2 cellular contexts compared by ENCODE assay signal in genomic region chr10:97538839-97539238, GRCh38.
TF ChIP-seq lines count a peak whose summit lies in the region.

No MANE protein-coding gene starts in this region.

TF ChIP-seq in SK-N-SH, 30 proteins besides CTCF, POLR2A, EP300 and RAD21:
- TF ChIP-seq TAF1 (IDR thresholded peaks at IDR 0.05; ENCODE audit: borderline replicate concordance, low read depth, low read length) (no peak), YY1 (IDR thresholded peaks at IDR 0.05; ENCODE audit: low read depth) (no peak), RXRA (IDR thresholded peaks at IDR 0.05; ENCODE audit: borderline replicate concordance, low read depth) (no peak), FOSL2 (IDR thresholded peaks at IDR 0.05; ENCODE audit: borderline replicate concordance, low read depth) (no peak), REST (IDR thresholded peaks at IDR 0.05; ENCODE audit: low read depth, low read length) (no peak), MAX (IDR thresholded peaks at IDR 0.05; ENCODE audit: low read depth) (no peak), SIN3A (IDR thresholded peaks at IDR 0.05; ENCODE audit: borderline replicate concordance, low read depth, low read length) (no peak), NFIC (IDR thresholded peaks at IDR 0.05; ENCODE audit: borderline replicate concordance) (no peak), EZH2phosphoT487 (IDR thresholded peaks at IDR 0.05; ENCODE audit: borderline replicate concordance, low read depth) (no peak)
TF ChIP-seq in SK-N-SH: peak in this region for 0.

TF ChIP-seq in SK-N-SH treated with all-trans-retinoic acid at 6 μM for 48 hours, 23 proteins besides CTCF, POLR2A, EP300 and RAD21:
- no peak for TF ChIP-seq RARB (CRISPR knock-in tag; IDR thresholded peaks at IDR 0.05)
- no peak for TF ChIP-seq TSHZ2 (CRISPR knock-in tag; IDR thresholded peaks at IDR 0.05)
- no peak for TF ChIP-seq ARNTL (CRISPR knock-in tag; IDR thresholded peaks at IDR 0.05; ENCODE audit: borderline replicate concordance, low read depth)
- no peak for TF ChIP-seq BACH2 (CRISPR knock-in tag; IDR thresholded peaks at IDR 0.05; ENCODE audit: borderline replicate concordance)
- TF ChIP-seq CSRNP3 (CRISPR knock-in tag; IDR thresholded peaks at IDR 0.05) = no peak
- no peak for TF ChIP-seq ESRRG (CRISPR knock-in tag; IDR thresholded peaks at IDR 0.05)
- no peak for TF ChIP-seq TOX (CRISPR knock-in tag; IDR thresholded peaks at IDR 0.05; ENCODE audit: borderline replicate concordance)
- no peak for TF ChIP-seq ZNF565 (CRISPR knock-in tag; conservative IDR thresholded peaks at IDR 0.05; ENCODE audit: low read depth)
- TF ChIP-seq ZC3H10 (CRISPR knock-in tag; IDR thresholded peaks at IDR 0.05) = no peak
- TF ChIP-seq ZFP30 (CRISPR knock-in tag; IDR thresholded peaks at IDR 0.05) = no peak
- no peak for TF ChIP-seq PATZ1 (CRISPR knock-in tag; IDR thresholded peaks at IDR 0.05; ENCODE audit: borderline replicate concordance)
- TF ChIP-seq TCF4 (CRISPR knock-in tag; IDR thresholded peaks at IDR 0.05; ENCODE audit: borderline replicate concordance) = no peak
- no peak for TF ChIP-seq CSDC2 (CRISPR knock-in tag; IDR thresholded peaks at IDR 0.05)
- TF ChIP-seq ZFP3 (CRISPR knock-in tag; IDR thresholded peaks at IDR 0.05) = no peak
- TF ChIP-seq SNAI2 (CRISPR knock-in tag; IDR thresholded peaks at IDR 0.05) = no peak
